8 cellular contexts compared by ENCODE assay signal in the genomic region with DNA sequence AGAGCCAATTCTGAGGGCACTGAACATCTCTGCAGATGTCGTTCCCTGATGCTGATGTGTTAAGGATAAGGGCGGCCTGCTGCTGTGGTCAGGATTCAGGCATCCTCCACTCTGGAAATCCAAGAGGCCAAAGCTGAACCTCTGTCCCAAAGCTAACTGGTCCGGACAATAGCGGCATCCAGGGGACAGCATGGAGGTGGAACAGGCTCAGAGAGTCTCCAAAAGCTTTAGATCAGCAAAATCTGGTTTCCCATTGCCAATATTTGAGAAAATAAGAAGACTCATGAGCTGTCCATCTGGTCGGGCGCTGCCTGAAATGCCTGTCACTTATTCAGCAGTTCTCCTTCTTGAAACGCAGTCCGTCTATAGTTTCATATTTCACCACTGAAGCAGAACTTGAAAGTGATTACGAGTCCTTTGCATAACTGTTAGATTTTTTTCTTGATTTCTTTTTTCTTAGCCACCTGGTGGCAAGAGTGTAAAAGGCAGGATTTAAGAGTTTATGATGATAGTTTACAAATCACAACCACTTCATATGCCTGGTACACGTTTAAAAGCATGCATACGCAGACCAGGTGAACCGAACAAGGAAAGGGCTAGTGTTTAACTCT. TPM values are rescaled to one million over a fixed set of nuclear protein-coding genes. Genes with fewer than 3 reads are reported as not detected.
DNase-seq lines count a peak whose midpoint lies in the region; ATAC-seq, FAIRE-seq and TF ChIP-seq lines count a peak whose summit lies in the region.

No MANE protein-coding gene starts in this region.

- peak; percentile 80 for ATAC-seq in HG03108 (IDR thresholded peaks at IDR 0.05; ENCODE audit: unreplicated experiment)

- no peaks in the 10 kb centered on the region for H3K9me3 ChIP-seq in OCI-LY7 (ENCODE audit: low read length)
- no peaks in the 10 kb centered on the region for H3K9me3 ChIP-seq in small intestine (ENCODE audit: control insufficient read depth, low read depth)

- H4K20me1 ChIP-seq in OCI-LY7 (ENCODE audit: insufficient read depth, low read length), result no peaks in the 10 kb centered on the region

- CTCF ChIA-PET in OCI-LY7 (lab: Charles Lee; ENCODE audit: unreplicated experiment), result no interaction called here

- no peaks in the 10 kb centered on the region for H3K36me3 ChIP-seq in OCI-LY7 (ENCODE audit: insufficient read depth, low read length)
- no peaks in the 10 kb centered on the region for H3K36me3 ChIP-seq in small intestine (ENCODE audit: control insufficient read depth in 2 of 2, insufficient read depth in 2 of 2, low read length in 2 of 2)

- 59 to 67% (median 60%) methylated on average over 12 of the region's 12 CpGs for WGBS in small intestine, 3 donors

- no TSS peak for BruUV-seq in OCI-LY7 (replicated peaks; lab: Mats Ljungman, UMichigan)

- H3K4me3 ChIP-seq in OCI-LY7 (ENCODE audit: low read depth, low read length, poor library complexity, severe bottlenecking) (no peak overlapping the region), small intestine (ENCODE audit: low read depth in 1 of 2, low read length in 2 of 2) (no peak overlapping the region)

- DNase-seq in ELR (ENCODE audit: low read depth) (peak; percentile 66), GM19240 (ENCODE audit: insufficient read length, low spot score) (peak; percentile 51), OCI-LY7 (ENCODE audit: low spot score) (peak; percentile 45), epithelial cell of prostate (ENCODE audit: low read depth, low spot score) (no peak), small intestine (peak; percentile 17), anterior cingulate cortex (lab: John Stamatoyannopoulos, UW) (no peak), GOT3 (lab: John Stamatoyannopoulos, UW) (no peak)

- H3K9me2 ChIP-seq in OCI-LY7 (ENCODE audit: insufficient read depth, low read length), result no peaks in the 10 kb centered on the region

- no peaks in the 10 kb centered on the region for H3K79me2 ChIP-seq in OCI-LY7 (ENCODE audit: insufficient read depth, low read depth, low read length)

- H2AFZ ChIP-seq in OCI-LY7 (ENCODE audit: low read length), result no peak overlapping the region

- intact Hi-C loops in OCI-LY7 (cut with micrococcal nuclease; ENCODE audit: unreplicated experiment), result no loop called here

- peaks cover 0 to 4% of the 10 kb centered on the region in 2 donors for H3K27me3 ChIP-seq in small intestine (ENCODE audit: control insufficient read depth in 2 of 2, insufficient read depth in 2 of 2, low read length in 2 of 2)

- peak; percentile 58 for TF ChIP-seq CTCF in OCI-LY7 (conservative IDR thresholded peaks at IDR 0.05; ENCODE audit: low read length)

- H3K4me1 ChIP-seq in OCI-LY7 (ENCODE audit: insufficient read depth, low read length, poor library complexity, severe bottlenecking), result peaks cover 5% of the 10 kb centered on the region
- H3K4me1 ChIP-seq in small intestine (ENCODE audit: control insufficient read depth in 2 of 2, insufficient read depth in 1 of 2, low read depth in 1 of 2, low read length in 1 of 2), result peaks cover 0 to 4% of the 10 kb centered on the region in 2 donors

- H3K27ac ChIP-seq in OCI-LY7 (ENCODE audit: low read depth, low read length, poor library complexity, severe bottlenecking), result no peak overlapping the region
- peak overlapping the region; percentile 26 for H3K27ac ChIP-seq in epithelial cell of prostate
- no peak overlapping the region for H3K27ac ChIP-seq in small intestine (ENCODE audit: low read depth in 1 of 2, low read length in 1 of 2)

- H3K4me2 ChIP-seq in OCI-LY7 (ENCODE audit: low read length), result peak overlapping the region; percentile 34; the same call in 1 of the 2 replicates

- FAIRE-seq in small intestine (lab: Jason Lieb, UNC), result no peak

- POLR2A ChIA-PET in OCI-LY7 (lab: Charles Lee), result no interaction called here

RNA-seq across cellular contexts. Expression of gene GGACT, which starts 45.9 kb away (rescaled TPM):
- total RNA-seq in OCI-LY7 (2014; rRNA removed; shearing (Covaris generic)), result 0.23 and 0.69 TPM in 2 replicates
- 0.53 and 0.89 TPM in 2 replicates for total RNA-seq in OCI-LY7 (2022)
- 1 to 10 TPM; 4.1 to 5.4 (median 4.3) TPM for polyA plus RNA-seq in small intestine

Comparison
In these comparisons a context has a peak if more than half of its experiments do, and no peak if none do; other contexts are left out.
1. DNase-seq: peak in ELR (single experiment), GM19240 (single experiment), OCI-LY7 (single experiment) and small intestine (single experiment); none in epithelial cell of prostate (single experiment), anterior cingulate cortex (0 of 58) and GOT3 (single experiment).